ENCODE assay signal across 4 cellular contexts in genomic region chr15:22251422-22251821, GRCh38.
TF ChIP-seq lines count a peak whose summit lies in the region.

No MANE protein-coding gene starts in this region.

TF ChIP-seq in A549, 52 proteins besides CTCF, POLR2A, EP300 and RAD21:
- TF ChIP-seq POLR2AphosphoS2 (conservative IDR thresholded peaks at IDR 0.05; ENCODE audit: low read length) (no peak), GATA3 (IDR thresholded peaks at IDR 0.05; ENCODE audit: borderline replicate concordance) (no peak), USF2 (IDR thresholded peaks at IDR 0.05) (no peak), HOXB13 (CRISPR knock-in tag; IDR thresholded peaks at IDR 0.05; ENCODE audit: low read depth) (no peak), CBX2 (IDR thresholded peaks at IDR 0.05; ENCODE audit: borderline replicate concordance, low read depth) (no peak), FOSB (CRISPR knock-in tag; IDR thresholded peaks at IDR 0.05) (no peak), NFE2L2 (conservative IDR thresholded peaks at IDR 0.05; ENCODE audit: low read length) (no peak), FOXS1 (CRISPR knock-in tag; IDR thresholded peaks at IDR 0.05) (no peak), NPAS2 (CRISPR knock-in tag; IDR thresholded peaks at IDR 0.05; ENCODE audit: borderline replicate concordance) (no peak), MAZ (IDR thresholded peaks at IDR 0.05; ENCODE audit: borderline replicate concordance, low read depth, low read length) (no peak), ZFP36 (IDR thresholded peaks at IDR 0.05; ENCODE audit: borderline replicate concordance, partially characterized antibody) (no peak), MAFK (IDR thresholded peaks at IDR 0.05; ENCODE audit: partially characterized antibody) (no peak), HMGXB4 (CRISPR knock-in tag; IDR thresholded peaks at IDR 0.05; ENCODE audit: borderline replicate concordance) (no peak), HDAC2 (IDR thresholded peaks at IDR 0.05) (no peak), EHMT2 (IDR thresholded peaks at IDR 0.05; ENCODE audit: low read depth) (no peak), CEBPB (IDR thresholded peaks at IDR 0.05) (no peak), ZC3H11A (IDR thresholded peaks at IDR 0.05) (no peak), KDM5A (IDR thresholded peaks at IDR 0.05) (no peak)

TF ChIP-seq in IMR-90, 13 proteins besides CTCF, POLR2A, EP300 and RAD21:
- TF ChIP-seq USF2 (IDR thresholded peaks at IDR 0.05; ENCODE audit: low read depth, low read length) (no peak), BHLHE40 (IDR thresholded peaks at IDR 0.05; ENCODE audit: low read depth, low read length) (no peak), RCOR1 (IDR thresholded peaks at IDR 0.05; ENCODE audit: insufficient replicate concordance, low read length) (no peak), RFX5 (IDR thresholded peaks at IDR 0.05; ENCODE audit: low read depth, low read length) (no peak)

TF ChIP-seq in endothelial cell of umbilical vein, 7 proteins besides CTCF, POLR2A, EP300 and RAD21:
- no peak for TF ChIP-seq POLR2AphosphoS5 (IDR thresholded peaks at IDR 0.05; ENCODE audit: insufficient read depth, low read depth, low read length)
- peak; percentile 34 for TF ChIP-seq MAX (IDR thresholded peaks at IDR 0.05; ENCODE audit: insufficient read depth, insufficient read length)
TF ChIP-seq in endothelial cell of umbilical vein: peak in this region for 1.

TF ChIP-seq in liver, 16 proteins besides CTCF, POLR2A, EP300 and RAD21:
- TF ChIP-seq GABPA (IDR thresholded peaks at IDR 0.05 in 1 of 2, conservative IDR thresholded peaks at IDR 0.05 in 1 of 2), result no peak
- no peak for TF ChIP-seq FOXA2 (IDR thresholded peaks at IDR 0.05)
- no peak for TF ChIP-seq REST (IDR thresholded peaks at IDR 0.05)
- no peak for TF ChIP-seq RXRA (IDR thresholded peaks at IDR 0.05)
- no peak for TF ChIP-seq FOXA1 (IDR thresholded peaks at IDR 0.05)
- TF ChIP-seq ATF3 (IDR thresholded peaks at IDR 0.05), result no peak
- TF ChIP-seq EGR1 (IDR thresholded peaks at IDR 0.05; ENCODE audit: low read depth in 2 of 2), result no peak
- no peak for TF ChIP-seq MAX (IDR thresholded peaks at IDR 0.05)
- TF ChIP-seq HNF4G (IDR thresholded peaks at IDR 0.05), result no peak
- no peak for TF ChIP-seq TAF1 (conservative IDR thresholded peaks at IDR 0.05)
- TF ChIP-seq JUND (IDR thresholded peaks at IDR 0.05), result no peak
- TF ChIP-seq HNF4A (conservative IDR thresholded peaks at IDR 0.05), result no peak
- TF ChIP-seq YY1 (IDR thresholded peaks at IDR 0.05), result no peak
- no peak for TF ChIP-seq SP1 (IDR thresholded peaks at IDR 0.05)
- TF ChIP-seq ZBTB33 (IDR thresholded peaks at IDR 0.05), result no peak
- TF ChIP-seq NR2F2 (IDR thresholded peaks at IDR 0.05), result no peak
